In the genomic region with DNA sequence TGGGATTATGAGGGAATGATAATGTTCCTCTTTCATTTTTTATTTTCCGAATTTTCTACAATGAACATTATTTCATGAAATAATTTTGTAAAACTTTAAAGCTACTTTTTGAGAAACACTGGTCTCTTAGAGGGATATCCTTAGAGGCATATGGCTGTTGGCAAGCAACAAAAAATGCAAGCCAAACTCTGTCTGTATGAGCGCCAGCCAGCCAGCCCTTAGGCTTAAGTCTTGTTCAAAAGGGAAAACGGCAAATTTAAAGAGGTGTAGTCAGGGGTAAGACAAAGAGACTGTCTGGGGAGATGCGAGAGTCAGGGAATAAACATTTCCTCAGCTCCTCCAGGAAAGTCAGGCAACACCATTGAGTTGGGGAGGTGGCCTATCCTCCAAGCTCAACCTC, we compare ENCODE assay signal across 1 cellular context.
TF ChIP-seq lines count a peak whose summit lies in the region.

No MANE protein-coding gene starts in this region.

TF ChIP-seq in GM23338, 12 proteins besides CTCF, POLR2A, EP300 and RAD21:
- TF ChIP-seq ZNF114 (CRISPR knock-in tag; IDR thresholded peaks at IDR 0.05) (no peak), EZH2phosphoT487 (IDR thresholded peaks at IDR 0.05; ENCODE audit: unreplicated experiment) (no peak), CREB1 (CRISPR knock-in tag; IDR thresholded peaks at IDR 0.05; ENCODE audit: low read depth) (no peak), POLR2AphosphoS5 (IDR thresholded peaks at IDR 0.05; ENCODE audit: low read depth) (no peak), NANOG (IDR thresholded peaks at IDR 0.05; ENCODE audit: borderline replicate concordance) (no peak), REST (IDR thresholded peaks at IDR 0.05; ENCODE audit: unreplicated experiment) (no peak), EZH2 (IDR thresholded peaks at IDR 0.05; ENCODE audit: low read depth, unreplicated experiment) (no peak), JUNB (IDR thresholded peaks at IDR 0.05; ENCODE audit: unreplicated experiment) (no peak), STAT1 (IDR thresholded peaks at IDR 0.05; ENCODE audit: unreplicated experiment) (no peak), ZNF331 (CRISPR knock-in tag; IDR thresholded peaks at IDR 0.05; ENCODE audit: low read depth) (no peak)
